Comparison of ENCODE assay signal across 8 cellular contexts in the genomic region with DNA sequence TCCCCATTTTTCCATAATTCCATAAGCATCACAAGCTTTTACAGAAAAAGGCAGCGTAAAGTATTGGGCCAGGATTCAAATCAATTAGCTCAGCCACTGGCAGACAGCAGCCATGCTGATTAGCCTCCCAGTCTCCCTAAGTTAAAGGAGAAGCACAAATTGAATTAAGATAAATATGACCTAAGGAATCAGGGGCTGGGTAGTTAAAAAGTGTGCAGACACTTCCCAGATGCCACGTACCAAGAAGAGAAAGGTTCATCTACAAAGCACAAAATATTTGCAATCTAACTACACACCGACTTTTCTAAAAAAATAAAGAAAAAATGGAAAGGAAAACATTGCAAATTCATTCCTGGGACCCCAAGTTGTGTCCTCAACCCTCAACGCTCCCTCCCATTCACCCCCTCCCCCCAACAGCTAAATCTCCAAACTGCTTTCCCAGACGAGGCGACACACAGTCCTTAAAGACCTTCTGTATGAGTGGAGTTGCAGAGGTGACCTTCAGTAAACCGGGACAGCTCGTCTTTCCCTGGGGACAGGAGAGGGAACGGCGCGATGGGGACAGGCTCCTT. TPM values are rescaled to one million over a fixed set of nuclear protein-coding genes. Genes with fewer than 3 reads are reported as not detected.
DNase-seq lines count a peak whose midpoint lies in the region; ATAC-seq and TF ChIP-seq lines count a peak whose summit lies in the region.

No MANE protein-coding gene starts in this region.

- no peaks in the 10 kb centered on the region for H3K27me3 ChIP-seq in WERI-Rb-1 (ENCODE audit: insufficient read depth, low read depth, severe bottlenecking)
- H3K27me3 ChIP-seq in skeletal muscle tissue (ENCODE audit: control insufficient read depth in 3 of 3, insufficient read depth in 3 of 3, low read length in 3 of 3), result no peaks in the 10 kb centered on the region

- ATAC-seq in HG03378 (IDR thresholded peaks at IDR 0.05; ENCODE audit: unreplicated experiment), result no peak

- peak overlapping the region; percentile 94 for H3K27ac Mint-ChIP-seq in activated naive CD4-positive, alpha-beta T cell treated with anti-CD3 and anti-CD28 coated beads, Interleukin-2, amount 10 ng/mL, durations not matched to agents 7 days and 5 days
- H3K27ac Mint-ChIP-seq in glutamatergic neuron (ENCODE audit: unreplicated experiment), result peak overlapping the region; percentile 93

- peaks cover 16 to 24% (median 20%) of the 10 kb centered on the region in 3 donors for H3K4me1 ChIP-seq in skeletal muscle tissue (ENCODE audit: control insufficient read depth in 3 of 3, insufficient read depth in 3 of 3, low read length in 3 of 3)

- peaks cover 33% of the 10 kb centered on the region for H3K4me1 Mint-ChIP-seq in activated naive CD4-positive, alpha-beta T cell treated with anti-CD3 and anti-CD28 coated beads, Interleukin-2, amount 10 ng/mL, durations not matched to agents 7 days and 5 days
- peaks cover 5% of the 10 kb centered on the region for H3K4me1 Mint-ChIP-seq in glutamatergic neuron (ENCODE audit: low read depth, unreplicated experiment)

- H3K4me3 ChIP-seq in WERI-Rb-1 (ENCODE audit: low read depth, low read length) (peak overlapping the region; percentile 68), skeletal muscle tissue (ENCODE audit: low read length in 3 of 3) (peak overlapping the region; percentile 89 to 94 (median 94))

- no peaks in the 10 kb centered on the region for H3K9me3 Mint-ChIP-seq in activated naive CD4-positive, alpha-beta T cell treated with anti-CD3 and anti-CD28 coated beads, Interleukin-2, amount 10 ng/mL, durations not matched to agents 7 days and 5 days
- H3K9me3 Mint-ChIP-seq in glutamatergic neuron (ENCODE audit: unreplicated experiment), result peaks cover 10% of the 10 kb centered on the region

- H3K9me3 ChIP-seq in WERI-Rb-1 (ENCODE audit: severe bottlenecking) (no peaks in the 10 kb centered on the region), skeletal muscle tissue (ENCODE audit: control insufficient read depth in 3 of 3, low read length in 3 of 3) (no peaks in the 10 kb centered on the region)

- H3K9ac ChIP-seq in skeletal muscle tissue (ENCODE audit: low read depth in 1 of 3, low read length in 3 of 3), result peak overlapping the region; percentile 77 to 96 (median 96)

- no peak for DNase-seq in activated naive CD4-positive, alpha-beta T cell treated with anti-CD3 and anti-CD28 coated beads, Interleukin-2, amount 10 ng/mL, durations not matched to agents 7 days and 5 days
- DNase-seq in activated naive CD4-positive, alpha-beta T cell treated with anti-CD3 and anti-CD28 coated beads, Interleukin-2, amount 50 U/mL, for 16 hours, result no peak
- DNase-seq in WERI-Rb-1, result peak; percentile 43
- DNase-seq in glutamatergic neuron, result no peak
- no peak for DNase-seq in midbrain (lab: John Stamatoyannopoulos, UW)
- DNase-seq in SKM-1 treated with dmso at 0.1 percent for 144 hours (lab: John Stamatoyannopoulos, UW; ENCODE audit: unreplicated experiment), result no peak

- peak overlapping the region; percentile 87 for H3K4me3 Mint-ChIP-seq in activated naive CD4-positive, alpha-beta T cell treated with anti-CD3 and anti-CD28 coated beads, Interleukin-2, amount 10 ng/mL, durations not matched to agents 7 days and 5 days
- peak overlapping the region; percentile 97 for H3K4me3 Mint-ChIP-seq in glutamatergic neuron (ENCODE audit: unreplicated experiment)

- H3K27me3 Mint-ChIP-seq in activated naive CD4-positive, alpha-beta T cell treated with anti-CD3 and anti-CD28 coated beads, Interleukin-2, amount 10 ng/mL, durations not matched to agents 7 days and 5 days, result no peaks in the 10 kb centered on the region
- H3K27me3 Mint-ChIP-seq in glutamatergic neuron (ENCODE audit: unreplicated experiment), result peaks cover 13% of the 10 kb centered on the region

- H3K36me3 ChIP-seq in WERI-Rb-1 (peaks cover 24% of the 10 kb centered on the region), skeletal muscle tissue (ENCODE audit: control insufficient read depth in 3 of 3, insufficient read depth in 3 of 3, low read length in 3 of 3) (peaks cover 6 to 10% (median 9%) of the 10 kb centered on the region in 3 donors)

- CTCF ChIA-PET in activated naive CD4-positive, alpha-beta T cell treated with anti-CD3 and anti-CD28 coated beads, Interleukin-2, amount 10 ng/mL, durations not matched to agents 7 days and 5 days (lab: Charles Lee), result interaction anchor here (0.9 to 2.0 kb wide), 6 partner anchors 15 to 172 kb away, joined by 3 to 7 read pairs (median 4); no protein-coding TSS in a partner anchor

- peaks cover 19% of the 10 kb centered on the region for H3K36me3 Mint-ChIP-seq in activated naive CD4-positive, alpha-beta T cell treated with anti-CD3 and anti-CD28 coated beads, Interleukin-2, amount 10 ng/mL, durations not matched to agents 7 days and 5 days
- H3K36me3 Mint-ChIP-seq in glutamatergic neuron (ENCODE audit: unreplicated experiment), result no peaks in the 10 kb centered on the region

- no peak for TF ChIP-seq CTCF in WERI-Rb-1 (IDR thresholded peaks at IDR 0.05; ENCODE audit: low read depth, low read length)
- TF ChIP-seq CTCF in glutamatergic neuron (IDR thresholded peaks at IDR 0.05; ENCODE audit: partially characterized antibody, unreplicated experiment), result no peak

- H3K27ac ChIP-seq in WERI-Rb-1 (peak overlapping the region; percentile 77), skeletal muscle tissue (ENCODE audit: low read depth, low read length) (peak overlapping the region; percentile 80)

RNA-seq across cellular contexts. Expression of gene GRSF1, which starts 1.2 kb away (rescaled TPM):
- total RNA-seq in glutamatergic neuron (ENCODE audit: unreplicated experiment), result 61.1 TPM
- total RNA-seq in skeletal muscle tissue, result 87.7 TPM
